Comparison of ENCODE assay signal across 1 cellular context in genomic region chr2:10085852-10086148, GRCh38.
TF ChIP-seq lines count a peak whose summit lies in the region.

No MANE protein-coding gene starts in this region.

TF ChIP-seq in H1, 55 proteins besides CTCF, POLR2A, EP300 and RAD21:
- no peak for TF ChIP-seq ZNF274 (IDR thresholded peaks at IDR 0.05; ENCODE audit: borderline replicate concordance, extremely low read depth, low read length)
- no peak for TF ChIP-seq MAX (IDR thresholded peaks at IDR 0.05)
- TF ChIP-seq TBP (IDR thresholded peaks at IDR 0.05; ENCODE audit: low read depth, low read length), result no peak
- no peak for TF ChIP-seq TAF1 (IDR thresholded peaks at IDR 0.05; ENCODE audit: low read depth, low read length)
- no peak for TF ChIP-seq SRF (IDR thresholded peaks at IDR 0.05; ENCODE audit: low read depth, low read length)
- TF ChIP-seq YY1 (IDR thresholded peaks at IDR 0.05; ENCODE audit: low read depth, low read length), result no peak
- TF ChIP-seq NANOG (IDR thresholded peaks at IDR 0.05; ENCODE audit: insufficient read depth, low read depth, low read length, poor library complexity, severe bottlenecking), result no peak
- no peak for TF ChIP-seq BRCA1 (IDR thresholded peaks at IDR 0.05; ENCODE audit: low read depth, low read length)
- TF ChIP-seq ATF2 (IDR thresholded peaks at IDR 0.05; ENCODE audit: low read length), result no peak
- no peak for TF ChIP-seq MAFK (IDR thresholded peaks at IDR 0.05; ENCODE audit: low read depth, low read length)
- no peak for TF ChIP-seq TAF7 (optimal IDR thresholded peaks at IDR 0.05; ENCODE audit: borderline replicate concordance, low read depth, low read length)
- TF ChIP-seq SP4 (IDR thresholded peaks at IDR 0.05; ENCODE audit: low read length), result no peak
- no peak for TF ChIP-seq EGR1 (IDR thresholded peaks at IDR 0.05; ENCODE audit: borderline replicate concordance, low read depth, low read length)
- no peak for TF ChIP-seq CHD1 (IDR thresholded peaks at IDR 0.05; ENCODE audit: low read depth, low read length)
- no peak for TF ChIP-seq CTBP2 (IDR thresholded peaks at IDR 0.05; ENCODE audit: borderline replicate concordance, insufficient read depth, insufficient read length, low read length)
- no peak for TF ChIP-seq CHD2 (IDR thresholded peaks at IDR 0.05; ENCODE audit: low read length)
TF ChIP-seq in H1: peak in this region for 0.
